In genomic region chr3:129526121-129526900, GRCh38 we compare ENCODE assay signal across 2 cellular contexts.
TF ChIP-seq lines count a peak whose summit lies in the region.

No MANE protein-coding gene starts in this region.

TF ChIP-seq in IMR-90, 13 proteins besides CTCF, POLR2A, EP300 and RAD21:
- no peak for TF ChIP-seq NFE2L2 (IDR thresholded peaks at IDR 0.05; ENCODE audit: low read depth, low read length)
- TF ChIP-seq MXI1 (IDR thresholded peaks at IDR 0.05; ENCODE audit: borderline replicate concordance, low read depth, low read length): no peak
- TF ChIP-seq RCOR1 (IDR thresholded peaks at IDR 0.05; ENCODE audit: insufficient replicate concordance, low read length): no peak
- no peak for TF ChIP-seq RFX5 (IDR thresholded peaks at IDR 0.05; ENCODE audit: low read depth, low read length)
- TF ChIP-seq FOS (IDR thresholded peaks at IDR 0.05; ENCODE audit: low read depth, low read length): no peak
- TF ChIP-seq CEBPB (IDR thresholded peaks at IDR 0.05; ENCODE audit: low read depth, low read length): no peak
- no peak for TF ChIP-seq MAFK (IDR thresholded peaks at IDR 0.05; ENCODE audit: low read depth, low read length)
- TF ChIP-seq ELK1 (IDR thresholded peaks at IDR 0.05; ENCODE audit: borderline replicate concordance, low read depth, low read length): no peak
- TF ChIP-seq USF2 (IDR thresholded peaks at IDR 0.05; ENCODE audit: low read depth, low read length): no peak
- TF ChIP-seq BHLHE40 (IDR thresholded peaks at IDR 0.05; ENCODE audit: low read depth, low read length): no peak
- no peak for TF ChIP-seq SMC3 (IDR thresholded peaks at IDR 0.05; ENCODE audit: low read depth, low read length)
- no peak for TF ChIP-seq MAZ (IDR thresholded peaks at IDR 0.05; ENCODE audit: borderline replicate concordance, low read depth, low read length)
- no peak for TF ChIP-seq CHD1 (IDR thresholded peaks at IDR 0.05; ENCODE audit: low read depth, low read length)

TF ChIP-seq in SK-N-SH, 30 proteins besides CTCF, POLR2A, EP300 and RAD21:
- TF ChIP-seq RXRA (IDR thresholded peaks at IDR 0.05; ENCODE audit: borderline replicate concordance, low read depth) (no peak), YY1 (IDR thresholded peaks at IDR 0.05; ENCODE audit: low read depth) (no peak), JUND (IDR thresholded peaks at IDR 0.05) (no peak), FOXM1 (IDR thresholded peaks at IDR 0.05; ENCODE audit: low read depth) (no peak), ELF1 (IDR thresholded peaks at IDR 0.05) (no peak), NFIC (IDR thresholded peaks at IDR 0.05; ENCODE audit: borderline replicate concordance) (no peak), SIN3A (IDR thresholded peaks at IDR 0.05; ENCODE audit: borderline replicate concordance, low read depth, low read length) (no peak), FOXJ3 (CRISPR knock-in tag; IDR thresholded peaks at IDR 0.05) (no peak)
